10 cellular contexts compared by ENCODE assay signal in genomic region chr17:31623990-31624389, GRCh38.
A peak's percentile ranks its signal among the peaks of the same experiment; 100 is the strongest.
DNase-seq lines count a peak whose midpoint lies in the region.
"Had no signal": no experiment of that assay in that cellular context is flagged by ENCODE, and none has a peak within 500 bp of the region (broad histone marks: within the 10 kb centered on the region; RNA-seq: fewer than 3 reads in every experiment).

No MANE protein-coding gene starts in this region.

- DNase-seq in COLO668 (lab: John Stamatoyannopoulos, UW; ENCODE audit: unreplicated experiment) (peak; percentile 1), DMS53 treated with DMSO at 0.1 percent for 48 hours (lab: John Stamatoyannopoulos, UW; ENCODE audit: unreplicated experiment) (peak; percentile 43), SHP77 (lab: John Stamatoyannopoulos, UW) (peak; percentile 5 to 30), AML-193 (lab: John Stamatoyannopoulos, UW) (no peak), middle frontal gyrus (ENCODE audit: extremely low spot score, low spot score) (no peak), NCI-H1092 treated with DMSO at 0.1 percent for 48 hours (lab: John Stamatoyannopoulos, UW) (no peak)
- DNase-seq: Calu3; CD4-positive, alpha-beta memory T cell; GM23248; IMR-90 had no signal

Comparison
In these comparisons a context has a peak if more than half of its experiments do, and no peak if none do; other contexts are left out.
1. DNase-seq: peak in COLO668 (single experiment), DMS53 treated with DMSO at 0.1 percent for 48 hours (single experiment) and SHP77 (2 of 2); none in AML-193 (0 of 2), middle frontal gyrus (single experiment) and NCI-H1092 treated with DMSO at 0.1 percent for 48 hours (single experiment).